In the genomic region with DNA sequence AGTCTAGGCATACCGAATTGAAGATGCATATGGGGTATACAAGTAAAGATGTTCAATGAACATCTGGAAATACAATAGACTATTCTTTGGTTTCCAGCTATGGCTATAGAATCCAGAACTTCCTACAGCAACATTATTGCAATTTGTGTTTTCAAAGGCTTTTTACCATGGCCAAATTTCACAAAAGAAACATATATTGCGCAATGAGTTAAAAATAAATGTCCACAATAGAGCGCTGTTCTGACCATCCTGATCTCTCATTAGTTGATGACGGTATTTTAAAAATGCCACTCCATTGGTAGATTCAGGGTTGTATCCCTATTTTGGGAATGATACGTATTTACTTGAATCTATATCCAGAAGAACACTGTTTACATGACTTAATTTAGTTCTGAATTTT, we compare ENCODE assay signal across 3 cellular contexts.
TF ChIP-seq lines count a peak whose summit lies in the region.

No MANE protein-coding gene starts in this region.

TF ChIP-seq in A549, 52 proteins besides CTCF, POLR2A, EP300 and RAD21:
- peak; percentile 58 to 71; a peak in 3 of 4 replicates for TF ChIP-seq CEBPB (IDR thresholded peaks at IDR 0.05)
- TF ChIP-seq HOXB13 (CRISPR knock-in tag; IDR thresholded peaks at IDR 0.05; ENCODE audit: low read depth), result no peak

TF ChIP-seq in IMR-90, 13 proteins besides CTCF, POLR2A, EP300 and RAD21:
- no peak for TF ChIP-seq NFE2L2 (IDR thresholded peaks at IDR 0.05; ENCODE audit: low read depth, low read length)
- peak; percentile 89 for TF ChIP-seq CEBPB (IDR thresholded peaks at IDR 0.05; ENCODE audit: low read depth, low read length)
- no peak for TF ChIP-seq USF2 (IDR thresholded peaks at IDR 0.05; ENCODE audit: low read depth, low read length)

TF ChIP-seq in H1, 55 proteins besides CTCF, POLR2A, EP300 and RAD21:
- TF ChIP-seq HDAC6 (IDR thresholded peaks at IDR 0.05; ENCODE audit: low read depth, low read length) (no peak), BRCA1 (IDR thresholded peaks at IDR 0.05; ENCODE audit: low read depth, low read length) (no peak), CEBPB (IDR thresholded peaks at IDR 0.05; ENCODE audit: low read depth, low read length) (peak; percentile 82; the same call in 1 of the 2 replicates), FOSL1 (IDR thresholded peaks at IDR 0.05; ENCODE audit: insufficient read depth, low read depth, low read length) (no peak)
